ENCODE assay signal across 22 cellular contexts in the genomic region with DNA sequence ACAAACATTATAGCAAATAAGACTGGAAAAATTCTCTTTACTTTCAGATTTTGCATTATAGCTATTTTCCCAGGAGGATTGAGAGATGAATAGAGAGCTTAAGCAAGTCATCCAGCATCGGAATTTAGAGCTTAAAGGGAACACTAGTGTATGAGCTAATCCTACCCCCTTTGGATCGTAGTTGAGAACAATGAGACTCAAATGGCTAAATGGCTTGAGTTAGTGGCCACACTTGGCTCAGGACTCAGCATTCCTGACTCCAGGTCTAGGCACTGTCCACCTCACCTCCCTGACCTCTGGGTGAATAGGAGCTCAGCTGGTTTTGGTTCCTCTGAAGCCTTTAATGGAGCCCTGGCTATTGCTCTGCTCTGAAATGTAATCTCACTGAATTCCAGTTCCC.
"Had no signal": no experiment of that assay in that cellular context is flagged by ENCODE, and none has a peak within 500 bp of the region (broad histone marks: within the 10 kb centered on the region; RNA-seq: fewer than 3 reads in every experiment).

No MANE protein-coding gene starts in this region.

- H3K27me3 Mint-ChIP-seq: stimulated activated naive B cell treated with anti-CD40 and anti-IgM and Interleukin-4, amounts not matched to agents 10 μg/mL and 1 μg/mL and 100 μg/mL, for 72 hours; stimulated activated naive CD8-positive, alpha-beta T cell treated with anti-CD3 and anti-CD28 coated beads, Interleukin-15, amount 100 ng/mL, for 72 hours had no signal

- H3K36me3 ChIP-seq: esophagus squamous epithelium, gastroesophageal sphincter, spleen, tibial nerve, upper lobe of right lung, vagina had no signal

- H3K4me3 ChIP-seq: esophagus squamous epithelium, gastroesophageal sphincter, mucosa of descending colon, psoas muscle, testis, tibial nerve, upper lobe of right lung, vagina had no signal

- H3K27me3 ChIP-seq: gastroesophageal sphincter, spleen, testis, tibial nerve, upper lobe of right lung, vagina had no signal

- DNase-seq: esophagus squamous epithelium; foreskin fibroblast; glutamatergic neuron; islet precursor cell; mammary epithelial cell; mucosa of descending colon; natural killer cell; psoas muscle; retina; spleen; stimulated activated CD4-positive, alpha-beta T cell treated with anti-CD3 and anti-CD28 coated beads, Interleukin-15, amount 100 ng/mL, for 24 hours; stimulated activated CD4-positive, alpha-beta T cell treated with anti-CD3 and anti-CD28 coated beads, Interleukin-1b, Interleukin-23, amount 100 ng/mL, for 48 hours; stimulated activated CD4-positive, alpha-beta T cell treated with anti-CD3 and anti-CD28 coated beads, Interleukin-4, amount 100 ng/mL, for 24 hours; stimulated activated naive B cell treated with anti-CD40 and anti-IgM and Interleukin-4, amounts not matched to agents 10 μg/mL and 1 μg/mL and 100 μg/mL, for 72 hours; stimulated activated naive CD8-positive, alpha-beta T cell treated with anti-CD3 and anti-CD28 coated beads, Interleukin-15, amount 100 ng/mL, for 72 hours; testis; upper lobe of right lung had no signal

- H3K9me3 Mint-ChIP-seq: dendritic cell treated with granulocyte-macrophage colony-stimulating factor and Interleukin-4, amounts not matched to agents 40 ng/mL and 50 ng/mL, for 4 days; natural killer cell had no signal

- H3K27ac Mint-ChIP-seq: dendritic cell treated with granulocyte-macrophage colony-stimulating factor and Interleukin-4, amounts not matched to agents 40 ng/mL and 50 ng/mL, for 4 days; stimulated activated naive B cell treated with anti-CD40 and anti-IgM and Interleukin-4, amounts not matched to agents 10 μg/mL and 1 μg/mL and 100 μg/mL, for 72 hours; stimulated activated naive CD8-positive, alpha-beta T cell treated with anti-CD3 and anti-CD28 coated beads, Interleukin-15, amount 100 ng/mL, for 72 hours had no signal

- H3K27ac ChIP-seq: esophagus squamous epithelium, gastroesophageal sphincter, psoas muscle, testis, tibial nerve, upper lobe of right lung, vagina had no signal

- H3K36me3 Mint-ChIP-seq: natural killer cell; stimulated activated naive B cell treated with anti-CD40 and anti-IgM and Interleukin-4, amounts not matched to agents 10 μg/mL and 1 μg/mL and 100 μg/mL, for 72 hours had no signal

- H3K4me3 Mint-ChIP-seq: dendritic cell treated with granulocyte-macrophage colony-stimulating factor and Interleukin-4, amounts not matched to agents 40 ng/mL and 50 ng/mL, for 4 days; natural killer cell; neural crest cell; stimulated activated naive B cell treated with anti-CD40 and anti-IgM and Interleukin-4, amounts not matched to agents 10 μg/mL and 1 μg/mL and 100 μg/mL, for 72 hours; stimulated activated naive CD8-positive, alpha-beta T cell treated with anti-CD3 and anti-CD28 coated beads, Interleukin-15, amount 100 ng/mL, for 72 hours had no signal

- H3K4me1 ChIP-seq: esophagus squamous epithelium, gastroesophageal sphincter, psoas muscle, testis, tibial nerve, vagina had no signal

- H3K9me3 ChIP-seq: esophagus squamous epithelium, gastroesophageal sphincter, mucosa of descending colon, psoas muscle, spleen, testis, tibial nerve, upper lobe of right lung, vagina had no signal
